7 cellular contexts compared by ENCODE assay signal in genomic region chr4:181846934-181847333, GRCh38.
"Had no signal": no experiment of that assay in that cellular context is flagged by ENCODE, and none has a peak within 500 bp of the region (broad histone marks: within the 10 kb centered on the region; RNA-seq: fewer than 3 reads in every experiment).

No MANE protein-coding gene starts in this region.

- H3K4me3 ChIP-seq: K562 had no signal

- ATAC-seq: HepG2, K562 had no signal

- H3K27ac ChIP-seq: HL-60, KMS-11 had no signal

- DNase-seq: IMR-90, KBM-7, KG1 had no signal

- H3K4me2 ChIP-seq: KMS-11 had no signal

- H3K9ac ChIP-seq: KMS-11 had no signal
